In genomic region chr2:9205481-9205880, GRCh38 we compare ENCODE assay signal across 8 cellular contexts. TPM values are rescaled to one million over a fixed set of nuclear protein-coding genes. Genes with fewer than 3 reads are reported as not detected.
DNase-seq lines count a peak whose midpoint lies in the region; ATAC-seq and TF ChIP-seq lines count a peak whose summit lies in the region.

No MANE protein-coding gene starts in this region.

- no peaks in the 10 kb centered on the region for H3K9me3 ChIP-seq in CD4-positive, alpha-beta memory T cell (ENCODE audit: control insufficient read depth in 1 of 2, low read length in 2 of 2)
- H3K9me3 ChIP-seq in osteoblast (ENCODE audit: low read depth, low read length) = no peaks in the 10 kb centered on the region

- POLR2A ChIA-PET in CD4-positive, alpha-beta memory T cell (lab: Charles Lee; ENCODE audit: partially characterized antibody) = no interaction called here

- no peak for TF ChIP-seq CTCF in dorsolateral prefrontal cortex (IDR thresholded peaks at IDR 0.05 in 54 of 56, conservative IDR thresholded peaks at IDR 0.05 in 2 of 56; ENCODE audit: low read depth in 1 of 56, partially characterized antibody in 56 of 56)
- no peak for TF ChIP-seq CTCF in osteoblast (IDR thresholded peaks at IDR 0.05; ENCODE audit: extremely low read depth, low read depth, low read length)

- peaks cover 11% of the 10 kb centered on the region for H3K27me3 ChIP-seq in CD4-positive, alpha-beta memory T cell (ENCODE audit: insufficient read depth, low read length)
- H3K27me3 ChIP-seq in dorsolateral prefrontal cortex = peaks cover 0 to under 1% (median 0%) of the 10 kb centered on the region in 45 donors
- H3K27me3 ChIP-seq in osteoblast (ENCODE audit: insufficient read depth, low read length) = no peaks in the 10 kb centered on the region

- H3K27me3 Mint-ChIP-seq in CD4-positive, alpha-beta memory T cell = peaks cover 30 to 47% of the 10 kb centered on the region in 2 donors

- H3K4me3 ChIP-seq in CD4-positive, alpha-beta memory T cell (ENCODE audit: low read length in 2 of 2) = no peak overlapping the region
- peak overlapping the region in 50 of 59 donors; percentile 47 to 91 (median 63) for H3K4me3 ChIP-seq in dorsolateral prefrontal cortex
- H3K4me3 ChIP-seq in osteoblast (ENCODE audit: insufficient read depth, low read length) = peak overlapping the region; percentile 76

- peaks cover 5% of the 10 kb centered on the region for H4K20me1 ChIP-seq in osteoblast (ENCODE audit: insufficient read depth, low read length)

- H2AFZ ChIP-seq in osteoblast (ENCODE audit: low read length) = peak overlapping the region; percentile 86

- H3K36me3 Mint-ChIP-seq in CD4-positive, alpha-beta memory T cell = no peaks in the 10 kb centered on the region

- peaks cover 40% of the 10 kb centered on the region for H3K79me2 ChIP-seq in osteoblast (ENCODE audit: insufficient read depth, low read length)

- peak overlapping the region; percentile 90 for H3K4me2 ChIP-seq in osteoblast (ENCODE audit: insufficient read depth, low read length)

- no peak for DNase-seq in CD4-positive, alpha-beta memory T cell
- DNase-seq in NAMALWA (ENCODE audit: low spot score) = peak; percentile 22
- no peak for DNase-seq in dorsolateral prefrontal cortex
- no peak for DNase-seq in osteoblast (ENCODE audit: insufficient read length, low spot score, missing footprints)
- DNase-seq in NCI-H526 (lab: John Stamatoyannopoulos, UW) = no peak
- no peak for DNase-seq in NCI-H1694 treated with DMSO at 0.1 percent for 48 hours (lab: John Stamatoyannopoulos, UW)

- CTCF ChIA-PET in CD4-positive, alpha-beta memory T cell (lab: Charles Lee; ENCODE audit: partially characterized antibody) = interaction anchor here (1.1 kb wide), 2 partner anchors 43 to 64 kb away, joined by 3 to 4 read pairs; no protein-coding TSS in a partner anchor

- no peaks in the 10 kb centered on the region for H3K36me3 ChIP-seq in CD4-positive, alpha-beta memory T cell (ENCODE audit: insufficient read depth, low read length)
- peaks cover 4% of the 10 kb centered on the region for H3K36me3 ChIP-seq in osteoblast (ENCODE audit: insufficient read depth, low read length)

- H3K27ac Mint-ChIP-seq in CD4-positive, alpha-beta memory T cell = no peak overlapping the region

- intact Hi-C loops in CD4-positive, alpha-beta memory T cell (cut with micrococcal nuclease) = loop anchor here (5.0 kb wide), 1 partner anchor 592 kb away; no protein-coding TSS in a partner anchor
- intact Hi-C loops in dorsolateral prefrontal cortex (cut with DNase I) = loop anchor here (5.0 kb wide), 4 partner anchors 52 to 217 kb away; partner anchors contain the start of genes CPSF3 (in 1 of the 2) and ITGB1BP1 (in 1 of the 2)

- peaks cover 4 to 13% (median 6%) of the 10 kb centered on the region in 4 donors for H3K4me1 Mint-ChIP-seq in CD4-positive, alpha-beta memory T cell

- peak overlapping the region; percentile 21 to 61 (median 40) for H3K4me3 Mint-ChIP-seq in CD4-positive, alpha-beta memory T cell

- no peaks in the 10 kb centered on the region for H3K9me3 Mint-ChIP-seq in CD4-positive, alpha-beta memory T cell

- ATAC-seq in GM21723 (IDR thresholded peaks at IDR 0.05; ENCODE audit: unreplicated experiment) (no peak), GM18520 (IDR thresholded peaks at IDR 0.05; ENCODE audit: unreplicated experiment) (no peak)

- peaks cover 12% of the 10 kb centered on the region for H3K4me1 ChIP-seq in CD4-positive, alpha-beta memory T cell (ENCODE audit: insufficient read depth, low read length)
- H3K4me1 ChIP-seq in osteoblast (ENCODE audit: insufficient read depth, low read length) = peaks cover 38% of the 10 kb centered on the region

- no peak overlapping the region for H3K27ac ChIP-seq in CD4-positive, alpha-beta memory T cell (ENCODE audit: low read depth, low read length)
- H3K27ac ChIP-seq in dorsolateral prefrontal cortex (peak overlapping the region in 41 of 59 donors; percentile 13 to 89 (median 78)), osteoblast (ENCODE audit: low read depth, low read length) (peak overlapping the region; percentile 63)

RNA-seq across cellular contexts. Expression of gene ASAP2, which starts 1.1 kb away (rescaled TPM):
- total RNA-seq in CD4-positive, alpha-beta memory T cell = not detected
- not detected for polyA plus RNA-seq in CD4-positive, alpha-beta memory T cell
- total RNA-seq in dorsolateral prefrontal cortex = 10 to 100 TPM; 30.8 to 63.8 (median 48.4) TPM
- 56.0 and 66.2 TPM in 2 replicates for total RNA-seq in osteoblast

Comparison
In these comparisons a context has a peak if more than half of its experiments do, and no peak if none do; other contexts are left out.
1. H3K4me3 ChIP-seq: peak in dorsolateral prefrontal cortex (50 of 59) and osteoblast (single experiment); none in CD4-positive, alpha-beta memory T cell (0 of 2).
2. RNA of gene ASAP2, which starts 1.1 kb away (total RNA-seq): 56.0 to 66.2 TPM in osteoblast and 30.8 to 63.8 TPM in dorsolateral prefrontal cortex; not detected in CD4-positive, alpha-beta memory T cell; every median in the first group is over 10 times any median in the second.